Comparison of ENCODE assay signal across 8 cellular contexts in the genomic region with DNA sequence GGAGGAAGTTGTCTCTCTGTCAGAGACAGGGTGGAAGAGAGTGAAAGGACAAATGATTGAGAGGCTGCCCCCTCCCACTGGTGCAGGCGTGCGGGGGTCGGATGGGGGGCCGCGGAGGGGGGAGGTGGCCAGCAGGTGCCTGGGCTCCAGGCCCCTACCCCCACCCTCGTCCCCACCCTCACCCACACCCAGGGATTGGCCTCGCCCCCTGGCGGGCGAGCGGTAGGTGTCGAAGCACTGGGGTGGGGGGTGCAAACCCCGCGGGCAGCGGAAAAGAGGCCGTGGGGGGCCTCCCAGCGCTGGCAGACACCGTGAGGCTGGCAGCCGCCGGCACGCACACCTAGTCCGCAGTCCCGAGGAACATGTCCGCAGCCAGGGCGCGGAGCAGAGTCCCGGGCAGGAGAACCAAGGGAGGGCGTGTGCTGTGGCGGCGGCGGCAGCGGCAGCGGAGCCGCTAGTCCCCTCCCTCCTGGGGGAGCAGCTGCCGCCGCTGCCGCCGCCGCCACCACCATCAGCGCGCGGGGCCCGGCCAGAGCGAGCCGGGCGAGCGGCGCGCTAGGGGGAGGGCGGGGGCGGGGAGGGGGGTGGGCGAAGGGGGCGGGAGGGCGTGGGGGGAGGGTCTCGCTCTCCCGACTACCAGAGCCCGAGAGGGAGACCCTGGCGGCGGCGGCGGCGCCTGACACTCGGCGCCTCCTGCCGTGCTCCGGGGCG.
A peak's percentile ranks its signal among the peaks of the same experiment; 100 is the strongest.
DNase-seq lines count a peak whose midpoint lies in the region; ATAC-seq and TF ChIP-seq lines count a peak whose summit lies in the region.

KAT2B (plus strand) TSS at position 682 of the 711 bp plus-strand sequence. CDS start 32 bp downstream, outside the sequence.

- no peaks in the 10 kb centered on the region for H3K27me3 Mint-ChIP-seq in memory B cell

- peak within 1 kb of the TSS; percentile 94 for H3K27ac Mint-ChIP-seq in memory B cell

- ATAC-seq in GM18870 (IDR thresholded peaks at IDR 0.05; ENCODE audit: unreplicated experiment) = peak; percentile 41
- peak; percentile 54 for ATAC-seq in HG03135 (IDR thresholded peaks at IDR 0.05; ENCODE audit: unreplicated experiment)
- peak; percentile 71 for ATAC-seq in memory B cell (ENCODE audit: low read depth)

- no peaks in the 10 kb centered on the region for H3K9me3 Mint-ChIP-seq in memory B cell

- DNase-seq in AG09309 (ENCODE audit: low read depth) (no peak), NCI-H748 (lab: John Stamatoyannopoulos, UW; ENCODE audit: unreplicated experiment) (peak; percentile 63), memory B cell (ENCODE audit: low spot score in 2 of 2) (peak; percentile 82 to 87)
- DNase-seq in activated CD8-positive, alpha-beta memory T cell treated with anti-CD3 and anti-CD28 coated beads for 1 hour (ENCODE audit: extremely low read depth in 1 of 2, low read depth in 1 of 2) = peak; percentile 43 to 77
- peak; percentile 77 for DNase-seq in effector CD8-positive, alpha-beta T cell (lab: John Stamatoyannopoulos, UW)
- peak; percentile 75 for DNase-seq in stimulated activated CD8-positive, alpha-beta memory T cell treated with anti-CD3 and anti-CD28 coated beads, Interleukin-12 subunit alpha, Interleukin-12 subunit beta, amount 100 ng/mL, for 4 hours (ENCODE audit: low read depth)

- H3K4me3 ChIP-seq in AG09309 (ENCODE audit: control insufficient read depth, low read depth, low read length) = peak within 1 kb of the TSS; percentile 79

- peak within 1 kb of the TSS; percentile 98 for H3K4me3 Mint-ChIP-seq in memory B cell

- no peaks in the 10 kb centered on the region for H3K36me3 Mint-ChIP-seq in memory B cell

- peaks cover 29% of the 10 kb centered on the region for H3K4me1 Mint-ChIP-seq in memory B cell

- peak; percentile 71 for TF ChIP-seq CTCF in AG09309 (IDR thresholded peaks at IDR 0.05; ENCODE audit: control insufficient read depth, insufficient read depth, low read depth, low read length, missing control alignments)
